ENCODE assay signal across 24 cellular contexts in genomic region chr5:101440173-101440572, GRCh38.
DNase-seq lines count a peak whose midpoint lies in the region; ATAC-seq and TF ChIP-seq lines count a peak whose summit lies in the region.
"Had no signal": no experiment of that assay in that cellular context is flagged by ENCODE, and none has a peak within 500 bp of the region (broad histone marks: within the 10 kb centered on the region; RNA-seq: fewer than 3 reads in every experiment).

No MANE protein-coding gene starts in this region.

- H3K27ac Mint-ChIP-seq in activated naive CD4-positive, alpha-beta T cell treated with anti-CD3 and anti-CD28 coated beads, Interleukin-2, amount 10 ng/mL, durations not matched to agents 7 days and 5 days: no peak overlapping the region
- H3K27ac Mint-ChIP-seq: CD14-positive monocyte; CD4-positive, alpha-beta T cell; CD8-positive, alpha-beta memory T cell; HFFc6 had no signal

- H3K23ac ChIP-seq in neuronal stem cell (ENCODE audit: low read depth, low read length, poor library complexity): no peak overlapping the region

- no peaks in the 10 kb centered on the region for H3K79me1 ChIP-seq in neuronal stem cell (ENCODE audit: low read depth, low read length)

- H3K9me3 Mint-ChIP-seq in activated naive CD4-positive, alpha-beta T cell treated with anti-CD3 and anti-CD28 coated beads, Interleukin-2, amount 10 ng/mL, durations not matched to agents 7 days and 5 days: peaks cover 3% of the 10 kb centered on the region
- H3K9me3 Mint-ChIP-seq: CD4-positive, alpha-beta T cell had no signal

- no peak overlapping the region for H3K9ac ChIP-seq in KMS-11
- H3K9ac ChIP-seq in neuronal stem cell (ENCODE audit: low read depth, low read length, poor library complexity): no peak overlapping the region
- H3K9ac ChIP-seq: BLaER1 treated with 17β-estradiol and CSF1 and Interleukin-3, amounts not matched to agents 10 nM and 100 nM had no signal

- H3K27me3 Mint-ChIP-seq in activated naive CD4-positive, alpha-beta T cell treated with anti-CD3 and anti-CD28 coated beads, Interleukin-2, amount 10 ng/mL, durations not matched to agents 7 days and 5 days: no peaks in the 10 kb centered on the region
- H3K27me3 Mint-ChIP-seq: CD4-positive, alpha-beta T cell had no signal

- H3K36me3 Mint-ChIP-seq in activated naive CD4-positive, alpha-beta T cell treated with anti-CD3 and anti-CD28 coated beads, Interleukin-2, amount 10 ng/mL, durations not matched to agents 7 days and 5 days: no peaks in the 10 kb centered on the region
- H3K36me3 Mint-ChIP-seq: CD14-positive monocyte; CD8-positive, alpha-beta memory T cell had no signal

- CTCF ChIA-PET in activated naive CD4-positive, alpha-beta T cell treated with anti-CD3 and anti-CD28 coated beads, Interleukin-2, amount 10 ng/mL, durations not matched to agents 7 days and 5 days (lab: Charles Lee): no interaction called here

- H4K20me1 ChIP-seq in KMS-11 (ENCODE audit: insufficient read depth): no peaks in the 10 kb centered on the region
- H4K20me1 ChIP-seq: BLaER1 treated with 17β-estradiol and CSF1 and Interleukin-3, amounts not matched to agents 10 nM and 100 nM had no signal

- H3K4me2 ChIP-seq in KMS-11: peak overlapping the region; percentile 53
- H3K4me2 ChIP-seq in neuronal stem cell (ENCODE audit: insufficient read depth, low read length, poor library complexity, severe bottlenecking): no peak overlapping the region
- H3K4me2 ChIP-seq: BLaER1 treated with 17β-estradiol and CSF1 and Interleukin-3, amounts not matched to agents 10 nM and 100 nM had no signal

- H2BK12ac ChIP-seq in neuronal stem cell (ENCODE audit: low read length): no peak overlapping the region

- H3K9me3 ChIP-seq in neuronal stem cell (replicated peaks in 1 of 2; ENCODE audit: control insufficient read depth in 2 of 2, insufficient read depth in 1 of 2, low read depth in 1 of 2, low read length in 2 of 2): no peaks in the 10 kb centered on the region
- H3K9me3 ChIP-seq: BE2C; BLaER1 treated with 17β-estradiol and CSF1 and Interleukin-3, amounts not matched to agents 10 nM and 100 nM; HAP-1 had no signal

- TF ChIP-seq CTCF in KMS-11 (conservative IDR thresholded peaks at IDR 0.05; ENCODE audit: low read depth, low read length): no peak

- H3K4me3 ChIP-seq in ACC112 (ENCODE audit: low read depth, low read length): no peak overlapping the region
- H3K4me3 ChIP-seq in KMS-11 (IDR thresholded peaks at IDR 0.05; ENCODE audit: insufficient read depth, low read depth, low read length): no peak overlapping the region
- H3K4me3 ChIP-seq in neuronal stem cell (ENCODE audit: low read length in 2 of 2): no peak overlapping the region
- H3K4me3 ChIP-seq: BLaER1 treated with 17β-estradiol and CSF1 and Interleukin-3, amounts not matched to agents 10 nM and 100 nM; GM12878; HAP-1 had no signal

- peak overlapping the region; percentile 21 for H2AFZ ChIP-seq in ACC112 (ENCODE audit: low read length, unreplicated experiment)
- H2AFZ ChIP-seq in KMS-11 (ENCODE audit: low read depth): no peak overlapping the region
- H2AFZ ChIP-seq in neuronal stem cell (ENCODE audit: low read length): peak overlapping the region; percentile 21

- H3K4ac ChIP-seq in neuronal stem cell (ENCODE audit: low read length): no peak overlapping the region

- H3K27ac ChIP-seq in ACC112 (ENCODE audit: low read depth, low read length) (no peak overlapping the region), KMS-11 (0 out of 2 replicates have a peak overlapping the region, but pooled peaks have one; percentile 3), neuronal stem cell (replicated peaks; ENCODE audit: low read length) (no peak overlapping the region)
- H3K27ac ChIP-seq: 22Rv1; BLaER1 treated with 17β-estradiol and CSF1 and Interleukin-3, amounts not matched to agents 10 nM and 100 nM had no signal

- no peak overlapping the region for H3K14ac ChIP-seq in neuronal stem cell (ENCODE audit: low read length)

- H3K36me3 ChIP-seq in ACC112 (ENCODE audit: insufficient read depth, low read length) (no peaks in the 10 kb centered on the region), KMS-11 (ENCODE audit: insufficient read depth) (no peaks in the 10 kb centered on the region), neuronal stem cell (replicated peaks in 1 of 2; ENCODE audit: control insufficient read depth in 2 of 2, insufficient read depth in 2 of 2, low read length in 2 of 2) (no peaks in the 10 kb centered on the region)
- H3K36me3 ChIP-seq: BE2C; BLaER1 treated with 17β-estradiol and CSF1 and Interleukin-3, amounts not matched to agents 10 nM and 100 nM; HAP-1 had no signal

- H3K27me3 ChIP-seq in ACC112 (ENCODE audit: insufficient read depth, low read length) (no peaks in the 10 kb centered on the region), KMS-11 (ENCODE audit: insufficient read depth, low read depth) (no peaks in the 10 kb centered on the region), neuronal stem cell (ENCODE audit: control insufficient read depth in 3 of 3, insufficient read depth in 3 of 3, low read depth in 1 of 3, low read length in 3 of 3) (no peaks in the 10 kb centered on the region)
- H3K27me3 ChIP-seq: BE2C; BLaER1 treated with 17β-estradiol and CSF1 and Interleukin-3, amounts not matched to agents 10 nM and 100 nM had no signal

- H2AK5ac ChIP-seq in neuronal stem cell (ENCODE audit: low read depth, low read length): no peak overlapping the region

- H3K4me1 Mint-ChIP-seq in activated naive CD4-positive, alpha-beta T cell treated with anti-CD3 and anti-CD28 coated beads, Interleukin-2, amount 10 ng/mL, durations not matched to agents 7 days and 5 days: no peaks in the 10 kb centered on the region
- H3K4me1 Mint-ChIP-seq: CD14-positive monocyte; CD8-positive, alpha-beta memory T cell had no signal

- no peak overlapping the region for H2BK15ac ChIP-seq in neuronal stem cell (ENCODE audit: low read length)

- DNase-seq in OCI-M1 (lab: John Stamatoyannopoulos, UW) (peak; percentile 75), neuronal stem cell (ENCODE audit: low spot score) (no peak), T-helper 9 cell (no peak), NCI-H524 (lab: John Stamatoyannopoulos, UW) (no peak)
- DNase-seq in activated naive CD4-positive, alpha-beta T cell treated with anti-CD3 and anti-CD28 coated beads, Interleukin-2, amount 10 ng/mL, durations not matched to agents 7 days and 5 days: no peak
- DNase-seq: ACHN; AML-193; BE2C; CD4-positive, alpha-beta T cell; CD8-positive, alpha-beta memory T cell; DMS 273 treated with DMSO at 0.1 percent for 48 hours; DMS79; EL; GDM1; GOT3; HFFc6 had no signal

- ATAC-seq in activated CD4-positive, CD25-positive, alpha-beta regulatory T cell treated with anti-CD3 and anti-CD28 coated beads, Interleukin-2, amount 50 U/mL, for 24 hours: no peak
- ATAC-seq: GM12878 had no signal

- no peak overlapping the region for H3K4me3 Mint-ChIP-seq in activated naive CD4-positive, alpha-beta T cell treated with anti-CD3 and anti-CD28 coated beads, Interleukin-2, amount 10 ng/mL, durations not matched to agents 7 days and 5 days
- H3K4me3 Mint-ChIP-seq: CD14-positive monocyte; CD4-positive, alpha-beta T cell; CD8-positive, alpha-beta memory T cell; HFFc6 had no signal

- no peak overlapping the region for H4K8ac ChIP-seq in neuronal stem cell (ENCODE audit: low read depth, low read length)

- H4K91ac ChIP-seq in neuronal stem cell (ENCODE audit: low read depth, low read length, poor library complexity): no peak overlapping the region

- peaks cover 6% of the 10 kb centered on the region for H3K4me1 ChIP-seq in ACC112 (ENCODE audit: control insufficient read depth, insufficient read depth, low read length, unreplicated experiment)
- H3K4me1 ChIP-seq in KMS-11 (ENCODE audit: low read depth, poor library complexity, severe bottlenecking): peaks cover 24% of the 10 kb centered on the region
- no peaks in the 10 kb centered on the region for H3K4me1 ChIP-seq in neuronal stem cell (ENCODE audit: control insufficient read depth in 2 of 2, insufficient read depth in 1 of 2, low read depth in 1 of 2, low read length in 2 of 2)
- H3K4me1 ChIP-seq: BE2C; BLaER1 treated with 17β-estradiol and CSF1 and Interleukin-3, amounts not matched to agents 10 nM and 100 nM; HAP-1 had no signal

- H3K79me2 ChIP-seq in ACC112 (ENCODE audit: control insufficient read depth, insufficient read depth, low read length, unreplicated experiment): no peaks in the 10 kb centered on the region
- no peaks in the 10 kb centered on the region for H3K79me2 ChIP-seq in KMS-11 (ENCODE audit: insufficient read depth, low read depth)

- no peak overlapping the region for H2BK120ac ChIP-seq in neuronal stem cell (ENCODE audit: low read depth, low read length)

- no peak overlapping the region for H2BK5ac ChIP-seq in neuronal stem cell (ENCODE audit: low read length)

- WGBS in neuronal stem cell (ENCODE audit: extremely low coverage in 2 of 2, insufficient read length in 2 of 2, insufficient replicate concordance in 1 of 2), 2 donors: no CpG with 5 or more reads among the region's 2 CpGs

- no peak overlapping the region for H3K18ac ChIP-seq in neuronal stem cell (ENCODE audit: low read length)
